Comparison of ENCODE assay signal across 25 cellular contexts in genomic region chr2:50525423-50525822, GRCh38.
"Had no signal": no experiment of that assay in that cellular context is flagged by ENCODE, and none has a peak within 500 bp of the region (broad histone marks: within the 10 kb centered on the region; RNA-seq: fewer than 3 reads in every experiment).

No MANE protein-coding gene starts in this region.

- H3K9me3 ChIP-seq: gastrocnemius medialis, right lobe of liver, suprapubic skin, upper lobe of left lung had no signal

- H3K27me3 ChIP-seq: gastrocnemius medialis, right lobe of liver, upper lobe of left lung had no signal

- H3K9ac ChIP-seq: parathyroid adenoma had no signal

- ATAC-seq: effector memory CD8-positive, alpha-beta T cell; gastrocnemius medialis; left lobe of liver; natural killer cell; right lobe of liver; stimulated activated naive CD8-positive, alpha-beta T cell treated with anti-CD3 and anti-CD28 coated beads, Interleukin-15, amount 100 ng/mL, for 72 hours had no signal

- H3K27ac ChIP-seq: gastrocnemius medialis, parathyroid adenoma, right lobe of liver, suprapubic skin, upper lobe of left lung had no signal

- H3K27me3 Mint-ChIP-seq: effector memory CD8-positive, alpha-beta T cell; progenitor cell of endocrine pancreas; stimulated activated naive CD8-positive, alpha-beta T cell treated with anti-CD3 and anti-CD28 coated beads, Interleukin-15, amount 100 ng/mL, for 72 hours had no signal

- H3K4me3 ChIP-seq: gastrocnemius medialis, lung, right lobe of liver, suprapubic skin, upper lobe of left lung had no signal

- H3K4me1 Mint-ChIP-seq: natural killer cell; stimulated activated naive CD8-positive, alpha-beta T cell treated with anti-CD3 and anti-CD28 coated beads, Interleukin-15, amount 100 ng/mL, for 72 hours had no signal

- DNase-seq: cerebellar nuclear complex; cortex of kidney; effector memory CD8-positive, alpha-beta T cell; erythroblast; gastrocnemius medialis; head of caudate nucleus; kidney; mesenchymal stem cell; natural killer cell; right lobe of liver; small intestine; stimulated activated CD4-positive, alpha-beta T cell treated with anti-CD3 and anti-CD28 coated beads, Interleukin-12 subunit alpha, Interleukin-12 subunit beta, amount 100 ng/mL, for 4 hours; stimulated activated CD4-positive, alpha-beta T cell treated with anti-CD3 and anti-CD28 coated beads, Interleukin-1b, Interleukin-23, amount 100 ng/mL, for 48 hours; stimulated activated CD4-positive, alpha-beta T cell treated with anti-CD3 and anti-CD28 coated beads, Interleukin-4, amount 100 ng/mL, for 1 hour; stimulated activated CD8-positive, alpha-beta memory T cell treated with anti-CD3 and anti-CD28 coated beads, Interleukin-4, amount 100 ng/mL, for 48 hours; stimulated activated naive CD4-positive, alpha-beta T cell; stimulated activated naive CD8-positive, alpha-beta T cell treated with anti-CD3 and anti-CD28 coated beads, Interleukin-15, amount 100 ng/mL, for 72 hours; upper lobe of left lung had no signal

- H3K36me3 ChIP-seq: gastrocnemius medialis, right lobe of liver, suprapubic skin, upper lobe of left lung had no signal

- H2AFZ ChIP-seq: parathyroid adenoma had no signal

- H3K9me3 Mint-ChIP-seq: effector memory CD8-positive, alpha-beta T cell; stimulated activated naive CD8-positive, alpha-beta T cell treated with anti-CD3 and anti-CD28 coated beads, Interleukin-15, amount 100 ng/mL, for 72 hours had no signal

- H3K36me3 Mint-ChIP-seq: natural killer cell had no signal

- H3K79me2 ChIP-seq: parathyroid adenoma had no signal

- H3K4me3 Mint-ChIP-seq: effector memory CD8-positive, alpha-beta T cell; natural killer cell; stimulated activated naive CD8-positive, alpha-beta T cell treated with anti-CD3 and anti-CD28 coated beads, Interleukin-15, amount 100 ng/mL, for 72 hours had no signal

- FAIRE-seq: endometrium, kidney, small intestine, urothelium cell line had no signal

- H3K4me1 ChIP-seq: gastrocnemius medialis, parathyroid adenoma, right lobe of liver, suprapubic skin, upper lobe of left lung had no signal

- H3K27ac Mint-ChIP-seq: effector memory CD8-positive, alpha-beta T cell; natural killer cell; progenitor cell of endocrine pancreas; stimulated activated naive CD8-positive, alpha-beta T cell treated with anti-CD3 and anti-CD28 coated beads, Interleukin-15, amount 100 ng/mL, for 72 hours had no signal
